12 cellular contexts compared by ENCODE assay signal in genomic region chr10:90289037-90289436, GRCh38.
DNase-seq lines count a peak whose midpoint lies in the region; ATAC-seq and TF ChIP-seq lines count a peak whose summit lies in the region.
"Had no signal": no experiment of that assay in that cellular context is flagged by ENCODE, and none has a peak within 500 bp of the region (broad histone marks: within the 10 kb centered on the region; RNA-seq: fewer than 3 reads in every experiment).

No MANE protein-coding gene starts in this region.

- no peaks in the 10 kb centered on the region for H4K20me1 ChIP-seq in smooth muscle cell (ENCODE audit: low read depth)

- H3K14ac ChIP-seq in neuronal stem cell (ENCODE audit: low read length): no peak overlapping the region

- H2BK12ac ChIP-seq in neuronal stem cell (ENCODE audit: low read length): no peak overlapping the region

- H3K4ac ChIP-seq in neuronal stem cell (ENCODE audit: low read length): no peak overlapping the region

- no peak overlapping the region for H3K9ac ChIP-seq in smooth muscle cell (ENCODE audit: low read depth)
- H3K9ac ChIP-seq in neuronal stem cell (ENCODE audit: low read depth, low read length, poor library complexity): no peak overlapping the region
- H3K9ac ChIP-seq: GM23248 had no signal

- H3K79me2 ChIP-seq in smooth muscle cell (ENCODE audit: low read depth): no peaks in the 10 kb centered on the region

- TF ChIP-seq CTCF in choroid plexus epithelial cell (conservative IDR thresholded peaks at IDR 0.05; ENCODE audit: low read depth, low read length) (no peak), smooth muscle cell (IDR thresholded peaks at IDR 0.05; ENCODE audit: borderline replicate concordance, insufficient read depth, poor library complexity, severe bottlenecking) (no peak)

- no peaks in the 10 kb centered on the region for H3K9me3 ChIP-seq in smooth muscle cell (replicated peaks; ENCODE audit: low read depth)
- no peaks in the 10 kb centered on the region for H3K9me3 ChIP-seq in neuronal stem cell (replicated peaks in 1 of 2; ENCODE audit: control insufficient read depth in 2 of 2, insufficient read depth in 1 of 2, low read depth in 1 of 2, low read length in 2 of 2)
- H3K9me3 ChIP-seq: sigmoid colon, upper lobe of right lung had no signal

- H3K4me2 ChIP-seq in smooth muscle cell (no peak overlapping the region), neuronal stem cell (ENCODE audit: insufficient read depth, low read length, poor library complexity, severe bottlenecking) (no peak overlapping the region)

- H3K27me3 ChIP-seq in smooth muscle cell (ENCODE audit: low read depth) (no peaks in the 10 kb centered on the region), neuronal stem cell (ENCODE audit: control insufficient read depth in 3 of 3, insufficient read depth in 3 of 3, low read depth in 1 of 3, low read length in 3 of 3) (no peaks in the 10 kb centered on the region)
- H3K27me3 ChIP-seq: sigmoid colon, upper lobe of right lung had no signal

- no peak overlapping the region for H4K91ac ChIP-seq in neuronal stem cell (ENCODE audit: low read depth, low read length, poor library complexity)

- no peak overlapping the region for H3K27ac ChIP-seq in smooth muscle cell (ENCODE audit: low read depth)
- no peak overlapping the region for H3K27ac ChIP-seq in neuronal stem cell (replicated peaks; ENCODE audit: low read length)
- H3K27ac ChIP-seq: GM23248, sigmoid colon, upper lobe of right lung had no signal

- no peak overlapping the region for H4K8ac ChIP-seq in neuronal stem cell (ENCODE audit: low read depth, low read length)

- H2AK5ac ChIP-seq in neuronal stem cell (ENCODE audit: low read depth, low read length): no peak overlapping the region

- no peak overlapping the region for H3K23ac ChIP-seq in neuronal stem cell (ENCODE audit: low read depth, low read length, poor library complexity)

- no peaks in the 10 kb centered on the region for H3K4me1 ChIP-seq in smooth muscle cell (ENCODE audit: low read depth)
- H3K4me1 ChIP-seq in neuronal stem cell (ENCODE audit: control insufficient read depth in 2 of 2, insufficient read depth in 1 of 2, low read depth in 1 of 2, low read length in 2 of 2): no peaks in the 10 kb centered on the region
- H3K4me1 ChIP-seq: sigmoid colon, upper lobe of right lung had no signal

- no peaks in the 10 kb centered on the region for H3K79me1 ChIP-seq in neuronal stem cell (ENCODE audit: low read depth, low read length)

- H3K4me3 ChIP-seq in choroid plexus epithelial cell (ENCODE audit: low read depth, low read length) (no peak overlapping the region), smooth muscle cell (no peak overlapping the region), neuronal stem cell (ENCODE audit: low read length in 2 of 2) (no peak overlapping the region)
- H3K4me3 ChIP-seq: GM23248, sigmoid colon, upper lobe of right lung had no signal

- ATAC-seq in GM18519 (IDR thresholded peaks at IDR 0.05; ENCODE audit: low FRiP score, unreplicated experiment): peak; percentile 58
- ATAC-seq in HG03432 (IDR thresholded peaks at IDR 0.05; ENCODE audit: unreplicated experiment): peak; percentile 67
- ATAC-seq in GM19395 (IDR thresholded peaks at IDR 0.05; ENCODE audit: unreplicated experiment): no peak

- H3K36me3 ChIP-seq in smooth muscle cell (ENCODE audit: low read depth) (no peaks in the 10 kb centered on the region), neuronal stem cell (replicated peaks in 1 of 2; ENCODE audit: control insufficient read depth in 2 of 2, insufficient read depth in 2 of 2, low read length in 2 of 2) (no peaks in the 10 kb centered on the region)
- H3K36me3 ChIP-seq: sigmoid colon, upper lobe of right lung had no signal

- H2BK5ac ChIP-seq in neuronal stem cell (ENCODE audit: low read length): no peak overlapping the region

- no peak overlapping the region for H2BK15ac ChIP-seq in neuronal stem cell (ENCODE audit: low read length)

- WGBS in smooth muscle cell (ENCODE audit: low lambda C conversion rate): 52% methylated on average over 1 of the region's 1 CpG
- WGBS in neuronal stem cell (ENCODE audit: extremely low coverage in 2 of 2, insufficient read length in 2 of 2, insufficient replicate concordance in 1 of 2), 2 donors: no CpG with 5 or more reads among the region's 1 CpG

- peak overlapping the region; percentile 30 for H2AFZ ChIP-seq in smooth muscle cell (ENCODE audit: low read depth)
- no peak overlapping the region for H2AFZ ChIP-seq in neuronal stem cell (ENCODE audit: low read length)
- H2AFZ ChIP-seq: GM23248 had no signal

- DNase-seq in choroid plexus epithelial cell (ENCODE audit: low read depth) (peak; percentile 67), smooth muscle cell (lab: John Stamatoyannopoulos, UW; ENCODE audit: unreplicated experiment) (no peak), NCI-H524 treated with DMSO at 0.1 percent for 48 hours (lab: John Stamatoyannopoulos, UW) (no peak), neuronal stem cell (ENCODE audit: low spot score) (no peak)
- DNase-seq: effector CD8-positive, alpha-beta T cell; GM23248; NCI-H524; sigmoid colon; upper lobe of right lung had no signal

- no peak overlapping the region for H3K18ac ChIP-seq in neuronal stem cell (ENCODE audit: low read length)

- no peak overlapping the region for H2BK120ac ChIP-seq in neuronal stem cell (ENCODE audit: low read depth, low read length)

- no peaks in the 10 kb centered on the region for H3F3A ChIP-seq in smooth muscle cell (ENCODE audit: low read depth)
